1 cellular context compared by ENCODE assay signal in the genomic region with DNA sequence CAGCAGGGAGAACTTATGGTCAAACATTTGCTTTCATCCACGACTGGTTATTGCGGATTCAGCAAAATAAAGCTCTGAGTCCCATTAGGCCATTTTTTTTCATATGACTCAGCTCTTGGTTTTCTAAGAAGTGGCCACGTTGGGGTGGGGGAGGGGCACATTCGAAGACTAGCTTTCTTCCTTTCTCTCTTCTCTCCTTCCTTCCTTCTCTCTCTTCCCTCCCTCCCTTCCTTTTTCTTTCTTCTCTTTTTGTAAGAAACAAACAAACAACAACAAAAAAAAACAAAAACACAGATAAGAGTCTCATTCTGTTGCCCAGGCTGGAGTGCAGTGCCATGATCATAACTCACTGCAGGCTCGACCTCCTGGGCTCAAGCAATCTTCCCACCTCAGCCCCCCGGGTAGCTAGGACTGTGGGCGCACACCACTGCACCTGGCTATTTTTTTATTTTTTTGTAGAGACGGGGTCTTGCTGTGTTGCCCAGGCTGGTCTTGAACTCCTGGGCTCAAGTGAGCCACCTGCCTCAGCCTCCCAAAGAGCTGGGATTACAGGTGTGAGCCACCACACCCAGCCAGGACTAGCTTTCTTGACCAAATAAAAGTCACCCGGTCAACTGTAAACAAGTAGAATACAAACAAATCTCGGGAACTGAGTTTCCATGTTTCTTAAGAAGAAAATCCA.
A peak's percentile ranks its signal among the peaks of the same experiment; 100 is the strongest.
TF ChIP-seq lines count a peak whose summit lies in the region.

No MANE protein-coding gene starts in this region.

TF ChIP-seq in K562, 482 proteins besides CTCF, POLR2A, EP300 and RAD21 (continued from another document and continues in another):
- TF ChIP-seq, protein P1, sequence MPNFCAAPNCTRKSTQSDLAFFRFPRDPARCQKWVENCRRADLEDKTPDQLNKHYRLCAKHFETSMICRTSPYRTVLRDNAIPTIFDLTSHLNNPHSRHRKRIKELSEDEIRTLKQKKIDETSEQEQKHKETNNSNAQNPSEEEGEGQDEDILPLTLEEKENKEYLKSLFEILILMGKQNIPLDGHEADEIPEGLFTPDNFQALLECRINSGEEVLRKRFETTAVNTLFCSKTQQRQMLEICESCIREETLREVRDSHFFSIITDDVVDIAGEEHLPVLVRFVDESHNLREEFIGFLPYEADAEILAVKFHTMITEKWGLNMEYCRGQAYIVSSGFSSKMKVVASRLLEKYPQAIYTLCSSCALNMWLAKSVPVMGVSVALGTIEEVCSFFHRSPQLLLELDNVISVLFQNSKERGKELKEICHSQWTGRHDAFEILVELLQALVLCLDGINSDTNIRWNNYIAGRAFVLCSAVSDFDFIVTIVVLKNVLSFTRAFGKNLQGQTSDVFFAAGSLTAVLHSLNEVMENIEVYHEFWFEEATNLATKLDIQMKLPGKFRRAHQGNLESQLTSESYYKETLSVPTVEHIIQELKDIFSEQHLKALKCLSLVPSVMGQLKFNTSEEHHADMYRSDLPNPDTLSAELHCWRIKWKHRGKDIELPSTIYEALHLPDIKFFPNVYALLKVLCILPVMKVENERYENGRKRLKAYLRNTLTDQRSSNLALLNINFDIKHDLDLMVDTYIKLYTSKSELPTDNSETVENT (CRISPR knock-in tag; IDR thresholded peaks at IDR 0.05) = no peak
- TF ChIP-seq, protein P2, sequence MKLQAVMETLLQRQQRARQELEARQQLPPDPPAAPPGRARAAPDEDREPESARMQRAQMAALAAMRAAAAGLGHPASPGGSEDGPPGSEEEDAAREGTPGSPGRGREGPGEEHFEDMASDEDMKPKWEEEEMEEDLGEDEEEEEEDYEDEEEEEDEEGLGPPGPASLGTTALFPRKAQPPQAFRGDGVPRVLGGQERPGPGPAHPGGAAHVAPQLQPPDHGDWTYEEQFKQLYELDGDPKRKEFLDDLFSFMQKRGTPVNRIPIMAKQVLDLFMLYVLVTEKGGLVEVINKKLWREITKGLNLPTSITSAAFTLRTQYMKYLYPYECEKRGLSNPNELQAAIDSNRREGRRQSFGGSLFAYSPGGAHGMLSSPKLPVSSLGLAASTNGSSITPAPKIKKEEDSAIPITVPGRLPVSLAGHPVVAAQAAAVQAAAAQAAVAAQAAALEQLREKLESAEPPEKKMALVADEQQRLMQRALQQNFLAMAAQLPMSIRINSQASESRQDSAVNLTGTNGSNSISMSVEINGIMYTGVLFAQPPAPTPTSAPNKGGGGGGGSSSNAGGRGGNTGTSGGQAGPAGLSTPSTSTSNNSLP (IDR thresholded peaks at IDR 0.05; ENCODE audit: borderline replicate concordance, low read depth, low read length) = 0 out of 2 replicates have a peak, but pooled peaks have one; percentile 57
- TF ChIP-seq EP400 (IDR thresholded peaks at IDR 0.05) (peak; percentile 89), POLR2G (IDR thresholded peaks at IDR 0.05; ENCODE audit: low read depth, low read length) (no peak), RFX5 (IDR thresholded peaks at IDR 0.05; ENCODE audit: low read depth, low read length) (no peak), SAFB2 (IDR thresholded peaks at IDR 0.05; ENCODE audit: borderline replicate concordance, low read depth, low read length, severe bottlenecking) (no peak), TFAM (CRISPR knock-in tag; conservative IDR thresholded peaks at IDR 0.05) (no peak), ZNF316 (IDR thresholded peaks at IDR 0.05) (peak; percentile 100), ZC3H8 (IDR thresholded peaks at IDR 0.05) (no peak), ZNF77 (CRISPR knock-in tag; IDR thresholded peaks at IDR 0.05) (no peak), FOXK1 (CRISPR knock-in tag; IDR thresholded peaks at IDR 0.05; ENCODE audit: borderline replicate concordance) (no peak), ZC3H4 (CRISPR knock-in tag; IDR thresholded peaks at IDR 0.05; ENCODE audit: borderline replicate concordance) (no peak), ADNP (tag; IDR thresholded peaks at IDR 0.05) (0 out of 2 replicates have a peak, but pooled peaks have one; percentile 17), CBFA2T3 (IDR thresholded peaks at IDR 0.05) (peak; percentile 49), JUN (IDR thresholded peaks at IDR 0.05; ENCODE audit: borderline replicate concordance, low read depth, low read length) (peak; percentile 68), JUN (CRISPR knock-in tag; IDR thresholded peaks at IDR 0.05; ENCODE audit: borderline replicate concordance) (no peak; the same call in 1 of the 2 replicates), PBX2 (CRISPR knock-in tag; IDR thresholded peaks at IDR 0.05; ENCODE audit: low read depth) (no peak), PBX2 (tag; conservative IDR thresholded peaks at IDR 0.05; ENCODE audit: low read depth) (peak; percentile 15), RBBP5 (IDR thresholded peaks at IDR 0.05; ENCODE audit: borderline replicate concordance, insufficient read depth, low read length, poor library complexity, severe bottlenecking) (peak; percentile 27), FOXP1 (CRISPR knock-in tag; IDR thresholded peaks at IDR 0.05) (peak; percentile 52; the same call in 1 of the 2 replicates), FOXM1 (IDR thresholded peaks at IDR 0.05; ENCODE audit: low read depth) (peak; percentile 44; the same call in 1 of the 2 replicates), FOXM1 (CRISPR knock-in tag; IDR thresholded peaks at IDR 0.05; ENCODE audit: low read depth) (no peak), ZNF644 (tag; IDR thresholded peaks at IDR 0.05; ENCODE audit: low read depth) (peak; percentile 71; the same call in 1 of the 2 replicates), CBX8 (IDR thresholded peaks at IDR 0.05; ENCODE audit: borderline replicate concordance, extremely low read depth, low read depth, low read length, poor library complexity, severe bottlenecking) (no peak), MNT (conservative IDR thresholded peaks at IDR 0.05) (peak in 1 of 2 experiments; percentile 59; a peak in 2 of 4 replicates), GTF2E2 (tag; IDR thresholded peaks at IDR 0.05) (peak; percentile 32; the same call in 1 of the 2 replicates), THRAP3 (IDR thresholded peaks at IDR 0.05; ENCODE audit: borderline replicate concordance) (peak; percentile 46; the same call in 1 of the 2 replicates)
- TF ChIP-seq, protein P3, sequence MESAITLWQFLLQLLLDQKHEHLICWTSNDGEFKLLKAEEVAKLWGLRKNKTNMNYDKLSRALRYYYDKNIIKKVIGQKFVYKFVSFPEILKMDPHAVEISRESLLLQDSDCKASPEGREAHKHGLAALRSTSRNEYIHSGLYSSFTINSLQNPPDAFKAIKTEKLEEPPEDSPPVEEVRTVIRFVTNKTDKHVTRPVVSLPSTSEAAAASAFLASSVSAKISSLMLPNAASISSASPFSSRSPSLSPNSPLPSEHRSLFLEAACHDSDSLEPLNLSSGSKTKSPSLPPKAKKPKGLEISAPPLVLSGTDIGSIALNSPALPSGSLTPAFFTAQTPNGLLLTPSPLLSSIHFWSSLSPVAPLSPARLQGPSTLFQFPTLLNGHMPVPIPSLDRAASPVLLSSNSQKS (CRISPR knock-in tag; IDR thresholded peaks at IDR 0.05) = no peak
- TF ChIP-seq, protein P4, sequence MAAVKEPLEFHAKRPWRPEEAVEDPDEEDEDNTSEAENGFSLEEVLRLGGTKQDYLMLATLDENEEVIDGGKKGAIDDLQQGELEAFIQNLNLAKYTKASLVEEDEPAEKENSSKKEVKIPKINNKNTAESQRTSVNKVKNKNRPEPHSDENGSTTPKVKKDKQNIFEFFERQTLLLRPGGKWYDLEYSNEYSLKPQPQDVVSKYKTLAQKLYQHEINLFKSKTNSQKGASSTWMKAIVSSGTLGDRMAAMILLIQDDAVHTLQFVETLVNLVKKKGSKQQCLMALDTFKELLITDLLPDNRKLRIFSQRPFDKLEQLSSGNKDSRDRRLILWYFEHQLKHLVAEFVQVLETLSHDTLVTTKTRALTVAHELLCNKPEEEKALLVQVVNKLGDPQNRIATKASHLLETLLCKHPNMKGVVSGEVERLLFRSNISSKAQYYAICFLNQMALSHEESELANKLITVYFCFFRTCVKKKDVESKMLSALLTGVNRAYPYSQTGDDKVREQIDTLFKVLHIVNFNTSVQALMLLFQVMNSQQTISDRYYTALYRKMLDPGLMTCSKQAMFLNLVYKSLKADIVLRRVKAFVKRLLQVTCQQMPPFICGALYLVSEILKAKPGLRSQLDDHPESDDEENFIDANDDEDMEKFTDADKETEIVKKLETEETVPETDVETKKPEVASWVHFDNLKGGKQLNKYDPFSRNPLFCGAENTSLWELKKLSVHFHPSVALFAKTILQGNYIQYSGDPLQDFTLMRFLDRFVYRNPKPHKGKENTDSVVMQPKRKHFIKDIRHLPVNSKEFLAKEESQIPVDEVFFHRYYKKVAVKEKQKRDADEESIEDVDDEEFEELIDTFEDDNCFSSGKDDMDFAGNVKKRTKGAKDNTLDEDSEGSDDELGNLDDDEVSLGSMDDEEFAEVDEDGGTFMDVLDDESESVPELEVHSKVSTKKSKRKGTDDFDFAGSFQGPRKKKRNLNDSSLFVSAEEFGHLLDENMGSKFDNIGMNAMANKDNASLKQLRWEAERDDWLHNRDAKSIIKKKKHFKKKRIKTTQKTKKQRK (IDR thresholded peaks at IDR 0.05; ENCODE audit: borderline replicate concordance, low read depth, low read length) = no peak
- TF ChIP-seq, protein P5, sequence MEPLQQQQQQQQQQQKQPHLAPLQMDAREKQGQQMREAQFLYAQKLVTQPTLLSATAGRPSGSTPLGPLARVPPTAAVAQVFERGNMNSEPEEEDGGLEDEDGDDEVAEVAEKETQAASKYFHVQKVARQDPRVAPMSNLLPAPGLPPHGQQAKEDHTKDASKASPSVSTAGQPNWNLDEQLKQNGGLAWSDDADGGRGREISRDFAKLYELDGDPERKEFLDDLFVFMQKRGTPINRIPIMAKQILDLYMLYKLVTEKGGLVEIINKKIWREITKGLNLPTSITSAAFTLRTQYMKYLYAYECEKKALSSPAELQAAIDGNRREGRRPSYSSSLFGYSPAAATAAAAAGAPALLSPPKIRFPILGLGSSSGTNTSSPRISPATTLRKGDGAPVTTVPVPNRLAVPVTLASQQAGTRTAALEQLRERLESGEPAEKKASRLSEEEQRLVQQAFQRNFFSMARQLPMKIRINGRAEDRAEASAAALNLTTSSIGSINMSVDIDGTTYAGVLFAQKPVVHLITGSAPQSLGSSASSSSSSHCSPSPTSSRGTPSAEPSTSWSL (CRISPR knock-in tag; IDR thresholded peaks at IDR 0.05; ENCODE audit: borderline replicate concordance) = no peak
